ENCODE assay signal across 20 cellular contexts in the genomic region with DNA sequence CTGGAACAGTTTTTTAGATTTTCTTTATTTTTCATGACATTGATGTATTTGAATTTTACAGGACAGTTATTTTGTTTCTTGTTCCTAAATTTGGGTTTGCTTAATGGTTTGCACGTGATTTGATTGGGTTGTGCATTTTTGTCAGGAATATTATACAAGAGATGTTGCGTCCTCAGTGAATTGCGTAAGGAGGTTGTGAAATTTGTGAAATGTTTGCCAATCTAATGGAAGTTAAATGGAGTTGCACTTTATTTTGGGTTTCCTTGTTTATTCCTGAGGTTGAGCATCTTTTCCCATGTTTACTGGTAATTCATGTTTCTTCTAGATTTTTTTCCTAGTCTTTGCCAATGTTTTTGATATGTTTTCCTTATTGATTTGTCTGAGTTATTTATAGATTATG. TPM values are rescaled to one million over a fixed set of nuclear protein-coding genes. Genes with fewer than 3 reads are reported as not detected.
A peak's percentile ranks its signal among the peaks of the same experiment; 100 is the strongest.
DNase-seq lines count a peak whose midpoint lies in the region; ATAC-seq, FAIRE-seq and TF ChIP-seq lines count a peak whose summit lies in the region.
"Had no signal": no experiment of that assay in that cellular context is flagged by ENCODE, and none has a peak within 500 bp of the region (broad histone marks: within the 10 kb centered on the region; RNA-seq: fewer than 3 reads in every experiment).

No MANE protein-coding gene starts in this region.

- no peak for ATAC-seq in HG03442 (IDR thresholded peaks at IDR 0.05; ENCODE audit: unreplicated experiment)

- no peak for TF ChIP-seq RAD21 in liver (IDR thresholded peaks at IDR 0.05)

- H3K36me3 ChIP-seq in liver (ENCODE audit: control insufficient read depth in 4 of 4, insufficient read depth in 3 of 4, low read depth in 1 of 4, low read length in 3 of 4): no peaks in the 10 kb centered on the region
- H3K36me3 ChIP-seq: Peyer's patch had no signal

- H3K4me3 ChIP-seq in epithelial cell of esophagus (ENCODE audit: low read length) (no peak overlapping the region), liver (ENCODE audit: low read depth in 1 of 3, low read length in 3 of 3) (no peak overlapping the region)
- H3K4me3 ChIP-seq: Peyer's patch had no signal

- H3K4me1 ChIP-seq in liver (ENCODE audit: control insufficient read depth in 4 of 4, insufficient read depth in 4 of 4, low read length in 3 of 4): no peaks in the 10 kb centered on the region
- H3K4me1 ChIP-seq: Caco-2, Peyer's patch had no signal

- TF ChIP-seq CTCF in epithelial cell of esophagus (IDR thresholded peaks at IDR 0.05; ENCODE audit: insufficient read depth, low read depth, low read length, missing control alignments) (no peak), liver (IDR thresholded peaks at IDR 0.05; ENCODE audit: low read depth, low read length, missing input control) (no peak)

- peaks cover 0 to 7% (median 3%) of the 10 kb centered on the region in 4 donors for H3K9me3 ChIP-seq in liver (ENCODE audit: control insufficient read depth in 4 of 4, low read length in 3 of 4)

- no peaks in the 10 kb centered on the region for H3K27me3 ChIP-seq in liver (ENCODE audit: control insufficient read depth in 4 of 4, insufficient read depth in 4 of 4, low read length in 3 of 4)
- H3K27me3 ChIP-seq: Peyer's patch had no signal

- DNase-seq in SIG-M5 treated with dmso at 0.1 percent for 504 hours (lab: John Stamatoyannopoulos, UW; ENCODE audit: unreplicated experiment) (peak; percentile 81), SIG-M5 (lab: John Stamatoyannopoulos, UW) (no peak), NOMO-1 treated with DMSO at 0.1 percent for 48 hours (lab: John Stamatoyannopoulos, UW; ENCODE audit: unreplicated experiment) (peak; percentile 46), epithelial cell of esophagus (ENCODE audit: low read depth) (peak; percentile 31), GM19239 (ENCODE audit: insufficient read length, low spot score) (no peak), KG1 (lab: John Stamatoyannopoulos, UW) (no peak)
- DNase-seq: Caco-2; DMS53; HCEC 1CT; Kasumi-1; NCI-H1048; NCI-H146; NCI-H69; NK-92 treated with Interleukin-12 subunit alpha and Interleukin-12 subunit beta, amount 100 ng/mL, for 24 hours; Peyer's patch; Right ventricle myocardium superior had no signal

- no peak overlapping the region for H3K9ac ChIP-seq in liver (ENCODE audit: low read depth in 1 of 2, low read length in 2 of 2)

- FAIRE-seq in GM19239 (lab: Jason Lieb, UNC): no peak

- H3K27ac ChIP-seq in liver (ENCODE audit: low read depth in 1 of 2, low read length in 2 of 2): no peak overlapping the region
- H3K27ac ChIP-seq: 22Rv1, C4-2B, Peyer's patch had no signal

- 21% methylated on average over 3 of the region's 3 CpGs for WGBS in liver

TF ChIP-seq in liver, 16 proteins besides CTCF, POLR2A, EP300 and RAD21:
- TF ChIP-seq, protein P1, sequence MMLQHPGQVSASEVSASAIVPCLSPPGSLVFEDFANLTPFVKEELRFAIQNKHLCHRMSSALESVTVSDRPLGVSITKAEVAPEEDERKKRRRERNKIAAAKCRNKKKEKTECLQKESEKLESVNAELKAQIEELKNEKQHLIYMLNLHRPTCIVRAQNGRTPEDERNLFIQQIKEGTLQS (IDR thresholded peaks at IDR 0.05): peak; percentile 82
- TF ChIP-seq, protein P2, sequence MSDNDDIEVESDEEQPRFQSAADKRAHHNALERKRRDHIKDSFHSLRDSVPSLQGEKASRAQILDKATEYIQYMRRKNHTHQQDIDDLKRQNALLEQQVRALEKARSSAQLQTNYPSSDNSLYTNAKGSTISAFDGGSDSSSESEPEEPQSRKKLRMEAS (IDR thresholded peaks at IDR 0.05): peak; percentile 31
- TF ChIP-seq, protein P3, sequence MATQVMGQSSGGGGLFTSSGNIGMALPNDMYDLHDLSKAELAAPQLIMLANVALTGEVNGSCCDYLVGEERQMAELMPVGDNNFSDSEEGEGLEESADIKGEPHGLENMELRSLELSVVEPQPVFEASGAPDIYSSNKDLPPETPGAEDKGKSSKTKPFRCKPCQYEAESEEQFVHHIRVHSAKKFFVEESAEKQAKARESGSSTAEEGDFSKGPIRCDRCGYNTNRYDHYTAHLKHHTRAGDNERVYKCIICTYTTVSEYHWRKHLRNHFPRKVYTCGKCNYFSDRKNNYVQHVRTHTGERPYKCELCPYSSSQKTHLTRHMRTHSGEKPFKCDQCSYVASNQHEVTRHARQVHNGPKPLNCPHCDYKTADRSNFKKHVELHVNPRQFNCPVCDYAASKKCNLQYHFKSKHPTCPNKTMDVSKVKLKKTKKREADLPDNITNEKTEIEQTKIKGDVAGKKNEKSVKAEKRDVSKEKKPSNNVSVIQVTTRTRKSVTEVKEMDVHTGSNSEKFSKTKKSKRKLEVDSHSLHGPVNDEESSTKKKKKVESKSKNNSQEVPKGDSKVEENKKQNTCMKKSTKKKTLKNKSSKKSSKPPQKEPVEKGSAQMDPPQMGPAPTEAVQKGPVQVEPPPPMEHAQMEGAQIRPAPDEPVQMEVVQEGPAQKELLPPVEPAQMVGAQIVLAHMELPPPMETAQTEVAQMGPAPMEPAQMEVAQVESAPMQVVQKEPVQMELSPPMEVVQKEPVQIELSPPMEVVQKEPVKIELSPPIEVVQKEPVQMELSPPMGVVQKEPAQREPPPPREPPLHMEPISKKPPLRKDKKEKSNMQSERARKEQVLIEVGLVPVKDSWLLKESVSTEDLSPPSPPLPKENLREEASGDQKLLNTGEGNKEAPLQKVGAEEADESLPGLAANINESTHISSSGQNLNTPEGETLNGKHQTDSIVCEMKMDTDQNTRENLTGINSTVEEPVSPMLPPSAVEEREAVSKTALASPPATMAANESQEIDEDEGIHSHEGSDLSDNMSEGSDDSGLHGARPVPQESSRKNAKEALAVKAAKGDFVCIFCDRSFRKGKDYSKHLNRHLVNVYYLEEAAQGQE (IDR thresholded peaks at IDR 0.05): peak; percentile 25
- peak in 1 of 2 donors; percentile 52 for TF ChIP-seq RXRA (IDR thresholded peaks at IDR 0.05)
- no peak for TF ChIP-seq HNF4G (IDR thresholded peaks at IDR 0.05)
- TF ChIP-seq YY1 (IDR thresholded peaks at IDR 0.05): peak; percentile 74
- TF ChIP-seq, protein P4, sequence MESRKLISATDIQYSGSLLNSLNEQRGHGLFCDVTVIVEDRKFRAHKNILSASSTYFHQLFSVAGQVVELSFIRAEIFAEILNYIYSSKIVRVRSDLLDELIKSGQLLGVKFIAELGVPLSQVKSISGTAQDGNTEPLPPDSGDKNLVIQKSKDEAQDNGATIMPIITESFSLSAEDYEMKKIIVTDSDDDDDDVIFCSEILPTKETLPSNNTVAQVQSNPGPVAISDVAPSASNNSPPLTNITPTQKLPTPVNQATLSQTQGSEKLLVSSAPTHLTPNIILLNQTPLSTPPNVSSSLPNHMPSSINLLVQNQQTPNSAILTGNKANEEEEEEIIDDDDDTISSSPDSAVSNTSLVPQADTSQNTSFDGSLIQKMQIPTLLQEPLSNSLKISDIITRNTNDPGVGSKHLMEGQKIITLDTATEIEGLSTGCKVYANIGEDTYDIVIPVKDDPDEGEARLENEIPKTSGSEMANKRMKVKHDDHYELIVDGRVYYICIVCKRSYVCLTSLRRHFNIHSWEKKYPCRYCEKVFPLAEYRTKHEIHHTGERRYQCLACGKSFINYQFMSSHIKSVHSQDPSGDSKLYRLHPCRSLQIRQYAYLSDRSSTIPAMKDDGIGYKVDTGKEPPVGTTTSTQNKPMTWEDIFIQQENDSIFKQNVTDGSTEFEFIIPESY (IDR thresholded peaks at IDR 0.05): no peak
- peak; percentile 11 for TF ChIP-seq FOXA2 (IDR thresholded peaks at IDR 0.05)
- TF ChIP-seq JUND (IDR thresholded peaks at IDR 0.05): peak in 1 of 2 donors; percentile 39
- peak in 1 of 2 donors; percentile 30 for TF ChIP-seq HNF4A (conservative IDR thresholded peaks at IDR 0.05)
- TF ChIP-seq TAF1 (conservative IDR thresholded peaks at IDR 0.05): no peak
- no peak for TF ChIP-seq SP1 (IDR thresholded peaks at IDR 0.05)
- TF ChIP-seq GABPA (IDR thresholded peaks at IDR 0.05 in 1 of 2, conservative IDR thresholded peaks at IDR 0.05 in 1 of 2): no peak
- TF ChIP-seq NR2F2 (IDR thresholded peaks at IDR 0.05): no peak
- TF ChIP-seq EGR1 (IDR thresholded peaks at IDR 0.05; ENCODE audit: low read depth in 2 of 2): no peak
- no peak for TF ChIP-seq FOXA1 (IDR thresholded peaks at IDR 0.05)
TF ChIP-seq in liver: peak in this region for 8.

RNA-seq across cellular contexts. Expression of a gene that starts 19.9 kb away (rescaled TPM):
- total RNA-seq in liver: under 1 TPM; 0.14 to 0.67 TPM
- polyA plus RNA-seq in liver: under 1 TPM; 0.02 to 0.26 TPM
- total RNA-seq: Caco-2, Peyer's patch, Right ventricle myocardium superior had no signal

Comparison
In these comparisons a context has a peak if more than half of its experiments do, and no peak if none do; other contexts are left out.
1. DNase-seq: peak in SIG-M5 treated with dmso at 0.1 percent for 504 hours (single experiment), NOMO-1 treated with DMSO at 0.1 percent for 48 hours (single experiment) and epithelial cell of esophagus (single experiment); none in SIG-M5 (single experiment), GM19239 (single experiment) and KG1 (single experiment).